13 cellular contexts compared by ENCODE assay signal in genomic region chr21:44591801-44592130, GRCh38. TPM values are rescaled to one million over a fixed set of nuclear protein-coding genes. Genes with fewer than 3 reads are reported as not detected.
"Had no signal": no experiment of that assay in that cellular context is flagged by ENCODE, and none has a peak within 500 bp of the region (broad histone marks: within the 10 kb centered on the region; RNA-seq: fewer than 3 reads in every experiment).

No MANE protein-coding gene starts in this region.

RNA-seq across cellular contexts. Expression of gene KRTAP10-6, which starts 0.5 kb away (rescaled TPM):
- total RNA-seq: activated CD4-positive, alpha-beta memory T cell treated with anti-CD3 and anti-CD28 coated beads, Interleukin-2, amount 10 ng/mL, durations not matched to agents 7 days and 5 days; activated CD8-positive, alpha-beta memory T cell treated with anti-CD3 and anti-CD28 coated beads for 36 hours; activated naive CD8-positive, alpha-beta T cell treated with anti-CD3 and anti-CD28 coated beads for 36 hours; activated T-cell treated with anti-CD3 and anti-CD28 coated beads, Interleukin-2, amount 50 U/mL, for 72 hours; activated T-helper 17 cell treated with anti-CD3 and anti-CD28 coated beads, Interleukin-2, amount 50 U/mL, for 72 hours; aorta; chondrocyte; MCF 10A; NCI-H460; RPMI7951; SJCRH30; T-helper 1 cell treated with Interleukin-12 subunit alpha and Interleukin-12 subunit beta and Interleukin-4 antibody, amounts not matched to agents 30 ng/mL and 1 ng/mL, for 36 hours; T-helper 2 cell treated with Interferon-gamma antibody and Interleukin-4, amounts not matched to agents 100 ng/mL and 5 ng/mL, for 36 hours had no signal

RNA-seq across cellular contexts. Expression of gene KRTAP10-7, which starts 8.6 kb away (rescaled TPM):
- total RNA-seq: activated CD4-positive, alpha-beta memory T cell treated with anti-CD3 and anti-CD28 coated beads, Interleukin-2, amount 10 ng/mL, durations not matched to agents 7 days and 5 days; activated CD8-positive, alpha-beta memory T cell treated with anti-CD3 and anti-CD28 coated beads for 36 hours; activated naive CD8-positive, alpha-beta T cell treated with anti-CD3 and anti-CD28 coated beads for 36 hours; activated T-cell treated with anti-CD3 and anti-CD28 coated beads, Interleukin-2, amount 50 U/mL, for 72 hours; activated T-helper 17 cell treated with anti-CD3 and anti-CD28 coated beads, Interleukin-2, amount 50 U/mL, for 72 hours; aorta; chondrocyte; MCF 10A; NCI-H460; RPMI7951; SJCRH30; T-helper 1 cell treated with Interleukin-12 subunit alpha and Interleukin-12 subunit beta and Interleukin-4 antibody, amounts not matched to agents 30 ng/mL and 1 ng/mL, for 36 hours; T-helper 2 cell treated with Interferon-gamma antibody and Interleukin-4, amounts not matched to agents 100 ng/mL and 5 ng/mL, for 36 hours had no signal

RNA-seq across cellular contexts. Expression of gene KRTAP10-5, which starts 11.4 kb away (rescaled TPM):
- total RNA-seq: activated CD4-positive, alpha-beta memory T cell treated with anti-CD3 and anti-CD28 coated beads, Interleukin-2, amount 10 ng/mL, durations not matched to agents 7 days and 5 days; activated CD8-positive, alpha-beta memory T cell treated with anti-CD3 and anti-CD28 coated beads for 36 hours; activated naive CD8-positive, alpha-beta T cell treated with anti-CD3 and anti-CD28 coated beads for 36 hours; activated T-cell treated with anti-CD3 and anti-CD28 coated beads, Interleukin-2, amount 50 U/mL, for 72 hours; activated T-helper 17 cell treated with anti-CD3 and anti-CD28 coated beads, Interleukin-2, amount 50 U/mL, for 72 hours; aorta; chondrocyte; MCF 10A; NCI-H460; RPMI7951; SJCRH30; T-helper 1 cell treated with Interleukin-12 subunit alpha and Interleukin-12 subunit beta and Interleukin-4 antibody, amounts not matched to agents 30 ng/mL and 1 ng/mL, for 36 hours; T-helper 2 cell treated with Interferon-gamma antibody and Interleukin-4, amounts not matched to agents 100 ng/mL and 5 ng/mL, for 36 hours had no signal

RNA-seq across cellular contexts. Expression of gene KRTAP10-4, which starts 18.2 kb away (rescaled TPM):
- total RNA-seq: activated CD4-positive, alpha-beta memory T cell treated with anti-CD3 and anti-CD28 coated beads, Interleukin-2, amount 10 ng/mL, durations not matched to agents 7 days and 5 days; activated CD8-positive, alpha-beta memory T cell treated with anti-CD3 and anti-CD28 coated beads for 36 hours; activated naive CD8-positive, alpha-beta T cell treated with anti-CD3 and anti-CD28 coated beads for 36 hours; activated T-cell treated with anti-CD3 and anti-CD28 coated beads, Interleukin-2, amount 50 U/mL, for 72 hours; activated T-helper 17 cell treated with anti-CD3 and anti-CD28 coated beads, Interleukin-2, amount 50 U/mL, for 72 hours; aorta; chondrocyte; MCF 10A; NCI-H460; RPMI7951; SJCRH30; T-helper 1 cell treated with Interleukin-12 subunit alpha and Interleukin-12 subunit beta and Interleukin-4 antibody, amounts not matched to agents 30 ng/mL and 1 ng/mL, for 36 hours; T-helper 2 cell treated with Interferon-gamma antibody and Interleukin-4, amounts not matched to agents 100 ng/mL and 5 ng/mL, for 36 hours had no signal

RNA-seq across cellular contexts. Expression of gene KRTAP10-8, which starts 20.1 kb away (rescaled TPM):
- total RNA-seq: activated CD4-positive, alpha-beta memory T cell treated with anti-CD3 and anti-CD28 coated beads, Interleukin-2, amount 10 ng/mL, durations not matched to agents 7 days and 5 days; activated CD8-positive, alpha-beta memory T cell treated with anti-CD3 and anti-CD28 coated beads for 36 hours; activated naive CD8-positive, alpha-beta T cell treated with anti-CD3 and anti-CD28 coated beads for 36 hours; activated T-cell treated with anti-CD3 and anti-CD28 coated beads, Interleukin-2, amount 50 U/mL, for 72 hours; activated T-helper 17 cell treated with anti-CD3 and anti-CD28 coated beads, Interleukin-2, amount 50 U/mL, for 72 hours; aorta; chondrocyte; MCF 10A; NCI-H460; RPMI7951; SJCRH30; T-helper 1 cell treated with Interleukin-12 subunit alpha and Interleukin-12 subunit beta and Interleukin-4 antibody, amounts not matched to agents 30 ng/mL and 1 ng/mL, for 36 hours; T-helper 2 cell treated with Interferon-gamma antibody and Interleukin-4, amounts not matched to agents 100 ng/mL and 5 ng/mL, for 36 hours had no signal
